In genomic region chr13:36858285-36858684, GRCh38 we compare ENCODE assay signal across 9 cellular contexts. TPM values are rescaled to one million over a fixed set of nuclear protein-coding genes. Genes with fewer than 3 reads are reported as not detected.
DNase-seq lines count a peak whose midpoint lies in the region; ATAC-seq and TF ChIP-seq lines count a peak whose summit lies in the region.
"Had no signal": no experiment of that assay in that cellular context is flagged by ENCODE, and none has a peak within 500 bp of the region (broad histone marks: within the 10 kb centered on the region; RNA-seq: fewer than 3 reads in every experiment).

No MANE protein-coding gene starts in this region.

- H3K27me3 Mint-ChIP-seq in natural killer cell treated with Interleukin-12 subunit alpha and Interleukin-12 subunit beta and Interleukin-15 and Interleukin-18, amount 100 ng/mL, for 72 hours = peaks cover 18 to 31% of the 10 kb centered on the region in 2 donors

- no peak overlapping the region for H3K27ac ChIP-seq in SJCRH30

- H3K4me3 Mint-ChIP-seq in natural killer cell treated with Interleukin-12 subunit alpha and Interleukin-12 subunit beta and Interleukin-15 and Interleukin-18, amount 100 ng/mL, for 72 hours = no peak overlapping the region
- H3K4me3 Mint-ChIP-seq: T-helper 1 cell treated with Interleukin-12 subunit alpha and Interleukin-12 subunit beta and Interleukin-4 antibody, amounts not matched to agents 30 μg/mL and 1 μg/mL, for 36 hours had no signal

- no peak overlapping the region for H3K4me3 ChIP-seq in SJCRH30
- no peak overlapping the region for H3K4me3 ChIP-seq in fibroblast of pulmonary artery (replicated peaks; ENCODE audit: low read depth, low read length)

- H3K4me1 Mint-ChIP-seq in natural killer cell treated with Interleukin-12 subunit alpha and Interleukin-12 subunit beta and Interleukin-15 and Interleukin-18, amount 100 ng/mL, for 72 hours (ENCODE audit: low read depth in 2 of 2) = peaks cover 0 to 3% of the 10 kb centered on the region in 2 donors

- no peaks in the 10 kb centered on the region for H3K27me3 ChIP-seq in SJCRH30

- H3K4me1 ChIP-seq in SJCRH30 = no peaks in the 10 kb centered on the region; the same call in 1 of the 2 replicates

- H3K9me3 ChIP-seq in SJCRH30 (replicated peaks) = no peaks in the 10 kb centered on the region

- no peaks in the 10 kb centered on the region for H3K9me3 Mint-ChIP-seq in natural killer cell treated with Interleukin-12 subunit alpha and Interleukin-12 subunit beta and Interleukin-15 and Interleukin-18, amount 100 ng/mL, for 72 hours
- H3K9me3 Mint-ChIP-seq: T-helper 1 cell treated with Interleukin-12 subunit alpha and Interleukin-12 subunit beta and Interleukin-4 antibody, amounts not matched to agents 30 μg/mL and 1 μg/mL, for 36 hours had no signal

- no peaks in the 10 kb centered on the region for H3K36me3 Mint-ChIP-seq in natural killer cell treated with Interleukin-12 subunit alpha and Interleukin-12 subunit beta and Interleukin-15 and Interleukin-18, amount 100 ng/mL, for 72 hours

- TF ChIP-seq CTCF in LNCAP (IDR thresholded peaks at IDR 0.05) (peak; percentile 50), fibroblast of pulmonary artery (IDR thresholded peaks at IDR 0.05; ENCODE audit: low read length, missing control alignments) (peak; percentile 60)

- H3K27ac Mint-ChIP-seq in natural killer cell treated with Interleukin-12 subunit alpha and Interleukin-12 subunit beta and Interleukin-15 and Interleukin-18, amount 100 ng/mL, for 72 hours = no peak overlapping the region
- H3K27ac Mint-ChIP-seq: T-helper 1 cell treated with Interleukin-12 subunit alpha and Interleukin-12 subunit beta and Interleukin-4 antibody, amounts not matched to agents 30 μg/mL and 1 μg/mL, for 36 hours had no signal

- peak; percentile 68 for DNase-seq in DMS153 (lab: John Stamatoyannopoulos, UW)
- peak; percentile 27 to 78 for DNase-seq in SJCRH30
- peak; percentile 74 for DNase-seq in fibroblast of pulmonary artery (ENCODE audit: low read depth)
- peak; percentile 74 for DNase-seq in pons (ENCODE audit: low spot score)
- DNase-seq in stimulated activated CD4-positive, alpha-beta T cell treated with anti-CD3 and anti-CD28 coated beads, Interleukin-4, amount 100 ng/mL, for 1 hour = no peak
- no peak for DNase-seq in natural killer cell treated with Interleukin-12 subunit alpha and Interleukin-12 subunit beta and Interleukin-15 and Interleukin-18, amount 100 ng/mL, for 72 hours (ENCODE audit: low spot score)

- H3K36me3 ChIP-seq in SJCRH30 = peaks cover 5% of the 10 kb centered on the region; the same call in 1 of the 2 replicates

- peak; percentile 57 for ATAC-seq in GM19397 (IDR thresholded peaks at IDR 0.05; ENCODE audit: unreplicated experiment)
- no peak for ATAC-seq in natural killer cell treated with Interleukin-12 subunit alpha and Interleukin-12 subunit beta and Interleukin-15 and Interleukin-18, amount 100 ng/mL, for 72 hours

RNA-seq across cellular contexts. Expression of gene RFXAP, which starts 39.3 kb away (rescaled TPM):
- total RNA-seq in SJCRH30 (2014; rRNA removed; shearing (Covaris generic)) = 7.3 and 8.9 TPM in 2 replicates
- total RNA-seq in natural killer cell treated with Interleukin-12 subunit alpha and Interleukin-12 subunit beta and Interleukin-15 and Interleukin-18, amount 100 ng/mL, for 72 hours = 10 to 100 TPM in 1 of 2 donors, 1 to 10 TPM in 1; 6.7 to 13.6 TPM

Comparison
In these comparisons a context has a peak if more than half of its experiments do, and no peak if none do; other contexts are left out.
1. DNase-seq: peak in DMS153 (single experiment), SJCRH30 (2 of 2), fibroblast of pulmonary artery (single experiment) and pons (single experiment); none in stimulated activated CD4-positive, alpha-beta T cell treated with anti-CD3 and anti-CD28 coated beads, Interleukin-4, amount 100 ng/mL, for 1 hour (single experiment) and natural killer cell treated with Interleukin-12 subunit alpha and Interleukin-12 subunit beta and Interleukin-15 and Interleukin-18, amount 100 ng/mL, for 72 hours (single experiment).